34 cellular contexts compared by ENCODE assay signal in the genomic region with DNA sequence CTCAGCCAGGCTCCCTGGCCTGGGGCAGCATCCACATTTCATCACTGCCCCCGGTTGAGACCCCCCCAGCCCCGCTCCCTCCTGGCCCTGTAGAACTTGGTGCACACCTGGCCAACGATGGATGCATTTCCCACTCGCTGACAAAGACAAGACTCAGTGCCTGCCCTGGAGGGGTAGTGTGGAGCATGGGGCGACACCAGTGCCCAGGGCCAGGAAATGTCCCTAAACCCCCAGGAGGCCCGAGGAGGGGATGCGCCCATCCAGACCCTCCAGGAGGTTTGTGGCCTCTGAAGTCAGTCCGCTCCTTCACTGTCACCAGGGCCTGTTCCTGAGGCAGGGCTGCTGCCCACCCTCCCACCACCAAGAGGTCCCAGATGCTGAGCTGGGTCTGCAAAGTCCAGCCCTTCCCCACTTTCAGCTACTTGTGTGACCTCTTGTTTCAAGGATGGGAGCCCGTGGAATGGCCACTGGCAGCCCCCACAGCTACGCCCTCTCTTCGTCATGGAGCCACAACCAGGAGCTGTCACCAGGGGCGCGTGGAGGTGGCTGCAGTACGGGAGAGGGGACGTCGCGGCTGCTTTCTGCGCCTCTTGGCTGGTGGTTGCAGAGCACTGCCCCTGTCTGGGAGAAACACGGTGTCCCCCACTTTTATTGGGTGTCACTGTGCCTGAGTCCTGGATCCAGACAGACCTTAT. TPM values are rescaled to one million over a fixed set of nuclear protein-coding genes. Genes with fewer than 3 reads are reported as not detected.
"Had no signal": no experiment of that assay in that cellular context is flagged by ENCODE, and none has a peak within 500 bp of the region (broad histone marks: within the 10 kb centered on the region; RNA-seq: fewer than 3 reads in every experiment).

No MANE protein-coding gene starts in this region.

- H3K4me1 Mint-ChIP-seq: activated CD4-positive, alpha-beta memory T cell treated with anti-CD3 and anti-CD28 coated beads, Interleukin-2, amount 10 ng/mL, durations not matched to agents 7 days and 5 days; activated CD4-positive, alpha-beta T cell treated with anti-CD3 and anti-CD28 coated beads, Interleukin-2, amount 10 ng/mL, durations not matched to agents 7 days and 5 days; activated T-helper 17 cell treated with anti-CD3 and anti-CD28 coated beads, Interleukin-2, amount 50 U/mL, for 72 hours; T-cell; WTC11 had no signal

- H3K27me3 Mint-ChIP-seq: activated CD4-positive, alpha-beta memory T cell treated with anti-CD3 and anti-CD28 coated beads, Interleukin-2, amount 10 ng/mL, durations not matched to agents 7 days and 5 days; activated CD4-positive, alpha-beta T cell treated with anti-CD3 and anti-CD28 coated beads, Interleukin-2, amount 10 ng/mL, durations not matched to agents 7 days and 5 days; brain had no signal

- H3K27me3 ChIP-seq: adrenal gland, ascending aorta, breast epithelium, cardiac muscle cell had no signal

- H3K27ac ChIP-seq: adrenal gland, ascending aorta, breast epithelium, cardiac muscle cell, epithelial cell of prostate, esophagus squamous epithelium, VCaP had no signal

- ATAC-seq: activated T-cell treated with anti-CD3 and anti-CD28 coated beads, Interleukin-2, amount 50 U/mL, for 4 hours; activated T-helper 17 cell treated with anti-CD3 and anti-CD28 coated beads, Interleukin-2, amount 50 U/mL, for 72 hours; T-cell; WTC11 had no signal

- DNase-seq: activated CD4-positive, alpha-beta memory T cell treated with anti-CD3 and anti-CD28 coated beads, Interleukin-2, amount 10 ng/mL, durations not matched to agents 7 days and 5 days; activated CD4-positive, alpha-beta T cell treated with anti-CD3 and anti-CD28 coated beads for 1 hour; activated CD4-positive, alpha-beta T cell treated with anti-CD3 and anti-CD28 coated beads for 4 hours; activated CD4-positive, alpha-beta T cell treated with anti-CD3 and anti-CD28 coated beads, Interleukin-2, amount 10 ng/mL, durations not matched to agents 7 days and 5 days; activated CD4-positive, alpha-beta T cell treated with anti-CD3 and anti-CD28 coated beads, Interleukin-2, amount 50 U/mL, for 4 hours; activated CD8-positive, alpha-beta memory T cell treated with anti-CD3 and anti-CD28 coated beads, Interleukin-2, amount 50 U/mL, for 48 hours; activated effector memory CD4-positive, alpha-beta T cell treated with Interleukin-2 at 50 U/mL for 16 hours; activated gamma-delta T cell treated with Interleukin-2 at 50 U/mL for 16 hours; activated naive CD4-positive, alpha-beta T cell treated with anti-CD3 and anti-CD28 coated beads, Interleukin-2, amount 50 U/mL, for 16 hours; activated naive CD4-positive, alpha-beta T cell treated with Interleukin-2 at 50 U/mL for 16 hours; activated T-cell treated with anti-CD3 and anti-CD28 coated beads, Interleukin-2, amount 50 U/mL, for 4 hours; amygdala; central memory CD4-positive, alpha-beta T cell; cerebellar nuclear complex; cortex of kidney; dermis blood vessel endothelial cell; effector CD8-positive, alpha-beta T cell; esophagus squamous epithelium; SW 1271; T-cell; T-helper 9 cell had no signal

- H3K36me3 Mint-ChIP-seq: activated naive CD8-positive, alpha-beta T cell; T-cell had no signal

- H3K9me3 Mint-ChIP-seq: activated CD4-positive, alpha-beta memory T cell treated with anti-CD3 and anti-CD28 coated beads, Interleukin-2, amount 10 ng/mL, durations not matched to agents 7 days and 5 days; activated CD4-positive, alpha-beta T cell treated with anti-CD3 and anti-CD28 coated beads, Interleukin-2, amount 10 ng/mL, durations not matched to agents 7 days and 5 days; activated T-cell treated with anti-CD3 and anti-CD28 coated beads, Interleukin-2, amount 50 U/mL, for 4 hours; activated T-helper 17 cell treated with anti-CD3 and anti-CD28 coated beads, Interleukin-2, amount 50 U/mL, for 72 hours; T-cell; T-helper 1 cell treated with Interleukin-12 subunit alpha and Interleukin-12 subunit beta and Interleukin-4 antibody, amounts not matched to agents 30 μg/mL and 1 μg/mL, for 36 hours had no signal

- H3K9me3 ChIP-seq: adrenal gland, ascending aorta, breast epithelium, esophagus squamous epithelium had no signal

- H3K4me3 Mint-ChIP-seq: activated CD4-positive, alpha-beta memory T cell treated with anti-CD3 and anti-CD28 coated beads, Interleukin-2, amount 10 ng/mL, durations not matched to agents 7 days and 5 days; activated CD4-positive, alpha-beta T cell treated with anti-CD3 and anti-CD28 coated beads, Interleukin-2, amount 10 ng/mL, durations not matched to agents 7 days and 5 days; activated naive CD8-positive, alpha-beta T cell; activated T-cell treated with anti-CD3 and anti-CD28 coated beads, Interleukin-2, amount 50 U/mL, for 4 hours; activated T-helper 17 cell treated with anti-CD3 and anti-CD28 coated beads, Interleukin-2, amount 50 U/mL, for 72 hours; brain; T-cell; T-helper 1 cell treated with Interleukin-12 subunit alpha and Interleukin-12 subunit beta and Interleukin-4 antibody, amounts not matched to agents 30 μg/mL and 1 μg/mL, for 36 hours; WTC11 had no signal

- H3K4me3 ChIP-seq: adrenal gland, ascending aorta, breast epithelium, cardiac muscle cell, esophagus squamous epithelium had no signal

- H3K4me1 ChIP-seq: adrenal gland, ascending aorta, breast epithelium, esophagus squamous epithelium had no signal

- H3K36me3 ChIP-seq: adrenal gland, ascending aorta, breast epithelium, cardiac muscle cell, esophagus squamous epithelium had no signal

- H3K27ac Mint-ChIP-seq: activated CD4-positive, alpha-beta memory T cell treated with anti-CD3 and anti-CD28 coated beads, Interleukin-2, amount 10 ng/mL, durations not matched to agents 7 days and 5 days; activated CD4-positive, alpha-beta T cell treated with anti-CD3 and anti-CD28 coated beads, Interleukin-2, amount 10 ng/mL, durations not matched to agents 7 days and 5 days; activated naive CD8-positive, alpha-beta T cell; activated T-helper 17 cell treated with anti-CD3 and anti-CD28 coated beads, Interleukin-2, amount 50 U/mL, for 72 hours; T-cell; T-helper 1 cell treated with Interleukin-12 subunit alpha and Interleukin-12 subunit beta and Interleukin-4 antibody, amounts not matched to agents 30 μg/mL and 1 μg/mL, for 36 hours; WTC11 had no signal

RNA-seq across cellular contexts. Expression of a gene that starts 35.7 kb away (rescaled TPM):
- total RNA-seq: activated CD4-positive, alpha-beta memory T cell treated with anti-CD3 and anti-CD28 coated beads, Interleukin-2, amount 10 ng/mL, durations not matched to agents 7 days and 5 days; activated CD4-positive, alpha-beta T cell treated with anti-CD3 and anti-CD28 coated beads, Interleukin-2, amount 10 ng/mL, durations not matched to agents 7 days and 5 days; activated T-helper 17 cell treated with anti-CD3 and anti-CD28 coated beads, Interleukin-2, amount 50 U/mL, for 72 hours; cardiac muscle cell; endothelial cell of umbilical vein; fibroblast of lung had no signal
- polyA plus RNA-seq: cardiac muscle cell, endothelial cell of umbilical vein had no signal
